13 cellular contexts compared by ENCODE assay signal in the genomic region with DNA sequence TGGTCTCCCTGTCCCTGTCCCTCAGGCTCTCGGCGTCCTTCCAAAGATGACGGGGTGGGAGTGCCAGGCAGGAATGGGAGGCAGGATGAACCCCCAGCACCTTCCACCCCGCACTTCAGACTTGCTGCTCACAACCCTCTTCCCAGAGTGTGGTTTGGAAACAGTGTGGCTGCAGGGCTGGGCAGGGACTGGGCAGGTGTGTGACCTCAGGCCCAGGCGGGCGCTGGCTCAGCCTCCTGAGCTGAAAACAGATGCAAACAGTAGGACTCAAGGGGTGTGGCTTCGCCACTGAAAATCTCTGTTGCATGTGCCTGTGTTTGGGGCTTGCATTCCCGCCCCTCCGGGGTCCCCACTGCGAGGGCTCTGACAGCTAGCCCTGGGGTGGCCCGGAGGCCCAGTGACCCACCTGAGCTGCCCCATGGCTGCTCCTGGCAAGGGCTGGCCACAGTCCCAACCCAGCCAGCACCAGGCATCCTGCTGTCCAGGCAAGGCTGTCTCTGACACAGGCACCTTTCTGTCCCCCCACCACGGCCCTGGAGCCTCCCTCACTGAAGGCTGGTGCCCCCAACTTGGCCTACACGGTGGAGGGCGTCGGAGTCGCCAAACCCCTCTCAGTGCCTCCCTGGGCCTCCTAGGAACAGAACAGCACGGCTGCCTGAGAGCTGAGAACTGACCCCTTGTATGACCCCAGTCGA. TPM values are rescaled to one million over a fixed set of nuclear protein-coding genes. Genes with fewer than 3 reads are reported as not detected.
A peak's percentile ranks its signal among the peaks of the same experiment; 100 is the strongest.
DNase-seq lines count a peak whose midpoint lies in the region; ATAC-seq and TF ChIP-seq lines count a peak whose summit lies in the region.
"Had no signal": no experiment of that assay in that cellular context is flagged by ENCODE, and none has a peak within 500 bp of the region (broad histone marks: within the 10 kb centered on the region; RNA-seq: fewer than 3 reads in every experiment).

No MANE protein-coding gene starts in this region.

- no peaks in the 10 kb centered on the region for H3K27me3 ChIP-seq in right cardiac atrium (ENCODE audit: control insufficient read depth, insufficient read depth)
- H3K27me3 ChIP-seq in aorta (ENCODE audit: control insufficient read depth in 1 of 2, insufficient read depth in 2 of 2, low read length in 1 of 2), result no peaks in the 10 kb centered on the region

- H3K36me3 ChIP-seq in mucosa of descending colon (ENCODE audit: low read depth) (no peaks in the 10 kb centered on the region), aorta (ENCODE audit: control insufficient read depth in 1 of 2, insufficient read depth in 2 of 2, low read length in 1 of 2) (no peaks in the 10 kb centered on the region)

- H3K4me3 ChIP-seq in right cardiac atrium (ENCODE audit: low read length), result no peak overlapping the region
- no peak overlapping the region for H3K4me3 ChIP-seq in mucosa of descending colon
- H3K4me3 ChIP-seq in aorta (ENCODE audit: low read length in 2 of 2), result no peak overlapping the region

- H3K9me3 ChIP-seq in right cardiac atrium (ENCODE audit: control insufficient read depth, low read length), result no peaks in the 10 kb centered on the region
- no peaks in the 10 kb centered on the region for H3K9me3 ChIP-seq in mucosa of descending colon
- H3K9me3 ChIP-seq in aorta (ENCODE audit: control insufficient read depth, low read length), result no peaks in the 10 kb centered on the region
- H3K9me3 ChIP-seq: Caco-2 had no signal

- no peak for TF ChIP-seq CTCF in mucosa of descending colon (IDR thresholded peaks at IDR 0.05)

- ATAC-seq in Right ventricle myocardium superior (ENCODE audit: poor library complexity) (no peak), right cardiac atrium (no peak), mucosa of descending colon (no peak), aorta (ENCODE audit: low FRiP score) (no peak), HG03439 (IDR thresholded peaks at IDR 0.05; ENCODE audit: unreplicated experiment) (no peak)

- H3K27ac ChIP-seq in right cardiac atrium (ENCODE audit: low read length), result no peak overlapping the region
- H3K27ac ChIP-seq in aorta (ENCODE audit: low read depth in 1 of 2, low read length in 2 of 2), result no peak overlapping the region

- intact Hi-C loops in Right ventricle myocardium superior (cut with DNase I) (no loop called here), cardiac septum (cut with DNase I) (no loop called here), right cardiac atrium (cut with DNase I) (loop anchor here in 1 of 4 donors (10.0 kb wide), 1 partner anchor 136 kb away; no protein-coding TSS in a partner anchor), mucosa of descending colon (cut with DNase I, micrococcal nuclease) (loop anchor here in 1 of 2 donors (10.0 kb wide), 1 partner anchor 104 kb away; no protein-coding TSS in a partner anchor), aorta (cut with DNase I) (no loop called here)

- DNase-seq in Right ventricle myocardium superior (peak; percentile 35), cardiac septum (ENCODE audit: low spot score) (no peak), right cardiac atrium (peak; percentile 8 to 57 (median 34)), mucosa of descending colon (peak in 2 of 3 donors; percentile 24 to 35), aorta (peak; percentile 37 to 62), GM03348 (ENCODE audit: low spot score) (no peak)
- DNase-seq in activated CD8-positive, alpha-beta memory T cell treated with anti-CD3 and anti-CD28 coated beads for 24 hours, result no peak
- DNase-seq: NCI-H1048, NCI-H2107, NCI-H345, SIG-M5 had no signal

- H3K4me1 ChIP-seq in right cardiac atrium (ENCODE audit: control insufficient read depth, insufficient read depth, low read length), result no peaks in the 10 kb centered on the region
- H3K4me1 ChIP-seq in mucosa of descending colon (ENCODE audit: low read depth), result peaks cover 11% of the 10 kb centered on the region
- no peaks in the 10 kb centered on the region for H3K4me1 ChIP-seq in aorta (ENCODE audit: control insufficient read depth in 1 of 2, insufficient read depth in 2 of 2, low read length in 2 of 2)
- H3K4me1 ChIP-seq: Caco-2 had no signal

- WGBS in right cardiac atrium, result 88% methylated on average over 18 of the region's 18 CpGs
- WGBS in aorta, 2 donors, result 85 to 92% methylated on average over 18 of the region's 18 CpGs

RNA-seq across cellular contexts. Expression of a gene that starts 46.1 kb away (rescaled TPM):
- 0.46 TPM for total RNA-seq in Right ventricle myocardium superior
- total RNA-seq in cardiac septum, result 1.2 TPM
- 1 to 10 TPM; 1.4 to 2.7 (median 2.0) TPM for total RNA-seq in right cardiac atrium
- polyA plus RNA-seq in right cardiac atrium, result 1.4 TPM
- total RNA-seq in mucosa of descending colon, result 1 to 10 TPM in 2 of 3 donors, under 1 TPM in 1; 0.75 to 2.5 (median 1.1) TPM
- 1 to 10 TPM; 1.6 to 2.6 TPM for total RNA-seq in aorta
- polyA plus RNA-seq in aorta, result under 1 TPM; 0.28 to 0.38 TPM

Comparison
In these comparisons a context has a peak if more than half of its experiments do, and no peak if none do; other contexts are left out.
1. DNase-seq: peak in Right ventricle myocardium superior (single experiment), right cardiac atrium (3 of 3), mucosa of descending colon (2 of 3) and aorta (2 of 2); none in cardiac septum (single experiment), activated CD8-positive, alpha-beta memory T cell treated with anti-CD3 and anti-CD28 coated beads for 24 hours (single experiment) and GM03348 (single experiment).